ENCODE assay signal across 2 cellular contexts in the genomic region with DNA sequence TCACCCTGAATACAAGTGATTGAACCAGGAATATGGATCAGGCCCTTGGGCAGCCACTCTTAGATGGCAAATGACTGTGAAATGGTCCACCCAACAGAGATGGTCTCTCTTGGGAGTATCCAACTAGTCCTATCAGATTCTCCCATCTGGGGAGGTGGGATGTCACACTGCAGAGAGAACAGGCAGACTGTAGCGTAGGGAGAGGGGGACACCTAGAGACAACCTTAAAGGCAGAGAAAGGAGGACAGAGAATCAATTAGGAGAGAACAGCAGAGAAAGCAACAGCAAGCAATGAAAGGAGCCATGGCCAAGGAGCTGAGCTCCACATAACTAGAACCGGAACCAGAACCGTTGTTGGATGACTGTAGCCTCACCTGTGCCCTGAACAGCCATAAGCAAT.
TF ChIP-seq lines count a peak whose summit lies in the region.

No MANE protein-coding gene starts in this region.

TF ChIP-seq in HepG2, 621 proteins besides CTCF, POLR2A, EP300 and RAD21:
- TF ChIP-seq, protein P1, sequence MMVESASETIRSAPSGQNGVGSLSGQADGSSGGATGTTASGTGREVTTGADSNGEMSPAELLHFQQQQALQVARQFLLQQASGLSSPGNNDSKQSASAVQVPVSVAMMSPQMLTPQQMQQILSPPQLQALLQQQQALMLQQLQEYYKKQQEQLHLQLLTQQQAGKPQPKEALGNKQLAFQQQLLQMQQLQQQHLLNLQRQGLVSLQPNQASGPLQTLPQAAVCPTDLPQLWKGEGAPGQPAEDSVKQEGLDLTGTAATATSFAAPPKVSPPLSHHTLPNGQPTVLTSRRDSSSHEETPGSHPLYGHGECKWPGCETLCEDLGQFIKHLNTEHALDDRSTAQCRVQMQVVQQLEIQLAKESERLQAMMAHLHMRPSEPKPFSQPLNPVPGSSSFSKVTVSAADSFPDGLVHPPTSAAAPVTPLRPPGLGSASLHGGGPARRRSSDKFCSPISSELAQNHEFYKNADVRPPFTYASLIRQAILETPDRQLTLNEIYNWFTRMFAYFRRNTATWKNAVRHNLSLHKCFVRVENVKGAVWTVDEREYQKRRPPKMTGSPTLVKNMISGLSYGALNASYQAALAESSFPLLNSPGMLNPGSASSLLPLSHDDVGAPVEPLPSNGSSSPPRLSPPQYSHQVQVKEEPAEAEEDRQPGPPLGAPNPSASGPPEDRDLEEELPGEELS (CRISPR knock-in tag; IDR thresholded peaks at IDR 0.05): no peak
- TF ChIP-seq DMAP1 (CRISPR knock-in tag; IDR thresholded peaks at IDR 0.05): no peak
- TF ChIP-seq FOXC1 (CRISPR knock-in tag; IDR thresholded peaks at IDR 0.05; ENCODE audit: borderline replicate concordance): no peak
- peak; percentile 44 for TF ChIP-seq STAG1 (CRISPR knock-in tag; IDR thresholded peaks at IDR 0.05)
- 0 out of 2 replicates have a peak, but pooled peaks have one; percentile 26 for TF ChIP-seq TRIM24 (CRISPR knock-in tag; IDR thresholded peaks at IDR 0.05)
- TF ChIP-seq ZNF563 (CRISPR knock-in tag; IDR thresholded peaks at IDR 0.05): no peak
- TF ChIP-seq, protein P2, sequence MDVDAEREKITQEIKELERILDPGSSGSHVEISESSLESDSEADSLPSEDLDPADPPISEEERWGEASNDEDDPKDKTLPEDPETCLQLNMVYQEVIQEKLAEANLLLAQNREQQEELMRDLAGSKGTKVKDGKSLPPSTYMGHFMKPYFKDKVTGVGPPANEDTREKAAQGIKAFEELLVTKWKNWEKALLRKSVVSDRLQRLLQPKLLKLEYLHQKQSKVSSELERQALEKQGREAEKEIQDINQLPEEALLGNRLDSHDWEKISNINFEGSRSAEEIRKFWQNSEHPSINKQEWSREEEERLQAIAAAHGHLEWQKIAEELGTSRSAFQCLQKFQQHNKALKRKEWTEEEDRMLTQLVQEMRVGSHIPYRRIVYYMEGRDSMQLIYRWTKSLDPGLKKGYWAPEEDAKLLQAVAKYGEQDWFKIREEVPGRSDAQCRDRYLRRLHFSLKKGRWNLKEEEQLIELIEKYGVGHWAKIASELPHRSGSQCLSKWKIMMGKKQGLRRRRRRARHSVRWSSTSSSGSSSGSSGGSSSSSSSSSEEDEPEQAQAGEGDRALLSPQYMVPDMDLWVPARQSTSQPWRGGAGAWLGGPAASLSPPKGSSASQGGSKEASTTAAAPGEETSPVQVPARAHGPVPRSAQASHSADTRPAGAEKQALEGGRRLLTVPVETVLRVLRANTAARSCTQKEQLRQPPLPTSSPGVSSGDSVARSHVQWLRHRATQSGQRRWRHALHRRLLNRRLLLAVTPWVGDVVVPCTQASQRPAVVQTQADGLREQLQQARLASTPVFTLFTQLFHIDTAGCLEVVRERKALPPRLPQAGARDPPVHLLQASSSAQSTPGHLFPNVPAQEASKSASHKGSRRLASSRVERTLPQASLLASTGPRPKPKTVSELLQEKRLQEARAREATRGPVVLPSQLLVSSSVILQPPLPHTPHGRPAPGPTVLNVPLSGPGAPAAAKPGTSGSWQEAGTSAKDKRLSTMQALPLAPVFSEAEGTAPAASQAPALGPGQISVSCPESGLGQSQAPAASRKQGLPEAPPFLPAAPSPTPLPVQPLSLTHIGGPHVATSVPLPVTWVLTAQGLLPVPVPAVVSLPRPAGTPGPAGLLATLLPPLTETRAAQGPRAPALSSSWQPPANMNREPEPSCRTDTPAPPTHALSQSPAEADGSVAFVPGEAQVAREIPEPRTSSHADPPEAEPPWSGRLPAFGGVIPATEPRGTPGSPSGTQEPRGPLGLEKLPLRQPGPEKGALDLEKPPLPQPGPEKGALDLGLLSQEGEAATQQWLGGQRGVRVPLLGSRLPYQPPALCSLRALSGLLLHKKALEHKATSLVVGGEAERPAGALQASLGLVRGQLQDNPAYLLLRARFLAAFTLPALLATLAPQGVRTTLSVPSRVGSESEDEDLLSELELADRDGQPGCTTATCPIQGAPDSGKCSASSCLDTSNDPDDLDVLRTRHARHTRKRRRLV (CRISPR knock-in tag; IDR thresholded peaks at IDR 0.05): no peak
- no peak for TF ChIP-seq GATAD1 (CRISPR knock-in tag; IDR thresholded peaks at IDR 0.05)

TF ChIP-seq in H1, 55 proteins besides CTCF, POLR2A, EP300 and RAD21:
- TF ChIP-seq, protein P3, sequence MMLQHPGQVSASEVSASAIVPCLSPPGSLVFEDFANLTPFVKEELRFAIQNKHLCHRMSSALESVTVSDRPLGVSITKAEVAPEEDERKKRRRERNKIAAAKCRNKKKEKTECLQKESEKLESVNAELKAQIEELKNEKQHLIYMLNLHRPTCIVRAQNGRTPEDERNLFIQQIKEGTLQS (IDR thresholded peaks at IDR 0.05; ENCODE audit: insufficient read depth, low read depth, low read length): no peak
- TF ChIP-seq HDAC6 (IDR thresholded peaks at IDR 0.05; ENCODE audit: low read depth, low read length) (no peak), CTBP2 (IDR thresholded peaks at IDR 0.05; ENCODE audit: borderline replicate concordance, insufficient read depth, insufficient read length, low read length) (no peak), FOSL1 (IDR thresholded peaks at IDR 0.05; ENCODE audit: insufficient read depth, low read depth, low read length) (no peak), TCF12 (IDR thresholded peaks at IDR 0.05; ENCODE audit: low read depth, low read length) (no peak), SIX5 (IDR thresholded peaks at IDR 0.05; ENCODE audit: low read depth, low read length) (no peak), CBX8 (IDR thresholded peaks at IDR 0.05; ENCODE audit: borderline replicate concordance, low read depth, low read length) (no peak), ASH2L (IDR thresholded peaks at IDR 0.05; ENCODE audit: low read length) (no peak), EZH2 (IDR thresholded peaks at IDR 0.05; ENCODE audit: low read depth, low read length, severe bottlenecking) (no peak), RXRA (IDR thresholded peaks at IDR 0.05; ENCODE audit: insufficient read depth, low read depth, low read length) (no peak), PHF8 (conservative IDR thresholded peaks at IDR 0.05; ENCODE audit: low read depth, low read length) (no peak), ZNF274 (IDR thresholded peaks at IDR 0.05; ENCODE audit: borderline replicate concordance, extremely low read depth, low read length) (no peak), BACH1 (IDR thresholded peaks at IDR 0.05; ENCODE audit: low read length) (no peak), HDAC2 (IDR thresholded peaks at IDR 0.05; ENCODE audit: borderline replicate concordance in 1 of 2, low read depth in 2 of 2, low read length in 2 of 2) (no peak), SUZ12 (IDR thresholded peaks at IDR 0.05; ENCODE audit: low read length) (no peak), RFX5 (IDR thresholded peaks at IDR 0.05; ENCODE audit: borderline replicate concordance, low read depth, low read length) (no peak), NANOG (IDR thresholded peaks at IDR 0.05; ENCODE audit: insufficient read depth, low read depth, low read length, poor library complexity, severe bottlenecking) (no peak)
